Comparison of ENCODE assay signal across 8 cellular contexts in genomic region chr19:18636969-18637629, GRCh38. TPM values are rescaled to one million over a fixed set of nuclear protein-coding genes. Genes with fewer than 3 reads are reported as not detected.
A peak's percentile ranks its signal among the peaks of the same experiment; 100 is the strongest.
DNase-seq lines count a peak whose midpoint lies in the region; ATAC-seq and TF ChIP-seq lines count a peak whose summit lies in the region.

TSS of gene KLHL26 (plus strand) at chr19:18637028. CDS start at chr19:18637055, 27 bp downstream.

- no peaks in the 10 kb centered on the region for H3K27me3 Mint-ChIP-seq in activated CD4-positive, alpha-beta T cell treated with anti-CD3 and anti-CD28 coated beads for 36 hours
- peaks cover 5% of the 10 kb centered on the region for H3K27me3 Mint-ChIP-seq in activated T-helper 2 cell treated with anti-CD3 and anti-CD28 coated beads, Interferon-gamma antibody, Interleukin-2, Interleukin-4, amounts not matched to agents 10 μg/mL and 5 μg/mL and 100 μg/mL, durations not matched to agents 14 hours and 24 hours and 36 hours (ENCODE audit: low read depth)

- H3K4me1 ChIP-seq in foreskin keratinocyte = no peaks in the 10 kb centered on the region

- intact Hi-C loops in activated CD4-positive, alpha-beta T cell treated with anti-CD3 and anti-CD28 coated beads for 36 hours (cut with DNase I, micrococcal nuclease) = loop anchor here (1.0 to 5.0 kb wide), 24 partner anchors 42 to 770 kb away; partner anchors contain the start of genes COPE (in 2 of the 2), CRTC1 (in 2 of the 2), DDX49 (in 2 of the 2) and ELL (in 2 of the 2)
- intact Hi-C loops in activated T-helper 2 cell treated with anti-CD3 and anti-CD28 coated beads, Interferon-gamma antibody, Interleukin-2, Interleukin-4, amounts not matched to agents 10 μg/mL and 5 μg/mL and 100 μg/mL, durations not matched to agents 14 hours and 24 hours and 36 hours (cut with micrococcal nuclease) = loop anchor here (1.0 to 5.0 kb wide), 4 partner anchors 115 to 295 kb away; partner anchors contain the start of genes COPE, DDX49, ELL and UPF1

- H3K4me3 Mint-ChIP-seq in activated CD4-positive, alpha-beta T cell treated with anti-CD3 and anti-CD28 coated beads for 36 hours = peak within 1 kb of the TSS; percentile 84
- peak within 1 kb of the TSS; percentile 85 for H3K4me3 Mint-ChIP-seq in activated T-helper 2 cell treated with anti-CD3 and anti-CD28 coated beads, Interferon-gamma antibody, Interleukin-2, Interleukin-4, amounts not matched to agents 10 μg/mL and 5 μg/mL and 100 μg/mL, durations not matched to agents 14 hours and 24 hours and 36 hours (ENCODE audit: low read depth)

- H3K27ac Mint-ChIP-seq in activated CD4-positive, alpha-beta T cell treated with anti-CD3 and anti-CD28 coated beads for 36 hours = peak within 1 kb of the TSS; percentile 84
- H3K27ac Mint-ChIP-seq in activated T-helper 2 cell treated with anti-CD3 and anti-CD28 coated beads, Interferon-gamma antibody, Interleukin-2, Interleukin-4, amounts not matched to agents 10 μg/mL and 5 μg/mL and 100 μg/mL, durations not matched to agents 14 hours and 24 hours and 36 hours = peak within 1 kb of the TSS; percentile 87

- H3K27me3 ChIP-seq in layer of hippocampus (ENCODE audit: control insufficient read depth, insufficient read depth, low read length) (no peaks in the 10 kb centered on the region), foreskin keratinocyte (no peaks in the 10 kb centered on the region)

- CTCF ChIA-PET in activated CD4-positive, alpha-beta T cell treated with anti-CD3 and anti-CD28 coated beads for 36 hours (lab: Charles Lee) = no interaction called here

- H3K36me3 Mint-ChIP-seq in activated CD4-positive, alpha-beta T cell treated with anti-CD3 and anti-CD28 coated beads for 36 hours (ENCODE audit: low read depth) = no peaks in the 10 kb centered on the region
- peaks cover 3% of the 10 kb centered on the region for H3K36me3 Mint-ChIP-seq in activated T-helper 2 cell treated with anti-CD3 and anti-CD28 coated beads, Interferon-gamma antibody, Interleukin-2, Interleukin-4, amounts not matched to agents 10 μg/mL and 5 μg/mL and 100 μg/mL, durations not matched to agents 14 hours and 24 hours and 36 hours (ENCODE audit: low read depth)

- POLR2A ChIA-PET in activated CD4-positive, alpha-beta T cell treated with anti-CD3 and anti-CD28 coated beads for 36 hours (lab: Charles Lee) = no interaction called here

- no peak for TF ChIP-seq CTCF in foreskin keratinocyte (conservative IDR thresholded peaks at IDR 0.05)

- peaks cover 24% of the 10 kb centered on the region for H3K4me1 Mint-ChIP-seq in activated CD4-positive, alpha-beta T cell treated with anti-CD3 and anti-CD28 coated beads for 36 hours
- H3K4me1 Mint-ChIP-seq in activated T-helper 2 cell treated with anti-CD3 and anti-CD28 coated beads, Interferon-gamma antibody, Interleukin-2, Interleukin-4, amounts not matched to agents 10 μg/mL and 5 μg/mL and 100 μg/mL, durations not matched to agents 14 hours and 24 hours and 36 hours (ENCODE audit: low read depth) = peaks cover 20% of the 10 kb centered on the region

- H3K9me3 Mint-ChIP-seq in activated CD4-positive, alpha-beta T cell treated with anti-CD3 and anti-CD28 coated beads for 36 hours (ENCODE audit: low read depth) = no peaks in the 10 kb centered on the region
- H3K9me3 Mint-ChIP-seq in activated T-helper 2 cell treated with anti-CD3 and anti-CD28 coated beads, Interferon-gamma antibody, Interleukin-2, Interleukin-4, amounts not matched to agents 10 μg/mL and 5 μg/mL and 100 μg/mL, durations not matched to agents 14 hours and 24 hours and 36 hours = no peaks in the 10 kb centered on the region

- no peak for DNase-seq in activated CD4-positive, alpha-beta T cell treated with anti-CD3 and anti-CD28 coated beads for 36 hours
- no peak for DNase-seq in activated CD4-positive, alpha-beta T cell treated with anti-CD3 and anti-CD28 coated beads, Interleukin-2, amount 50 U/mL, for 48 hours
- DNase-seq in activated T-helper 2 cell treated with anti-CD3 and anti-CD28 coated beads, Interferon-gamma antibody, Interleukin-2, Interleukin-4, amounts not matched to agents 10 μg/mL and 5 μg/mL and 100 μg/mL, durations not matched to agents 14 hours and 24 hours and 36 hours (ENCODE audit: low spot score) = no peak
- no peak for DNase-seq in SW 1271 (lab: John Stamatoyannopoulos, UW)
- DNase-seq in foreskin keratinocyte = no peak

- ATAC-seq in activated CD4-positive, alpha-beta T cell treated with anti-CD3 and anti-CD28 coated beads for 36 hours = no peak
- no peak for ATAC-seq in foreskin keratinocyte
- no peak for ATAC-seq in HG02840 (IDR thresholded peaks at IDR 0.05; ENCODE audit: low FRiP score, unreplicated experiment)

- H3K27ac ChIP-seq in layer of hippocampus (ENCODE audit: low read depth, low read length) (peak within 1 kb of the TSS; percentile 83), temporal lobe (ENCODE audit: low read depth, low read length) (peak within 1 kb of the TSS; percentile 77), foreskin keratinocyte (no peak within 1 kb of the TSS)

RNA-seq across cellular contexts. Expression of gene KLHL26, which starts in this region (rescaled TPM):
- 10 to 100 TPM in 1 of 2 experiments, 1 to 10 TPM in 1; 9.9 to 11.9 TPM for total RNA-seq in activated CD4-positive, alpha-beta T cell treated with anti-CD3 and anti-CD28 coated beads for 36 hours
- total RNA-seq in activated T-helper 2 cell treated with anti-CD3 and anti-CD28 coated beads, Interferon-gamma antibody, Interleukin-2, Interleukin-4, amounts not matched to agents 10 μg/mL and 5 μg/mL and 100 μg/mL, durations not matched to agents 14 hours and 24 hours and 36 hours = 11.6 and 11.7 TPM in 2 replicates
- total RNA-seq in temporal lobe (8.6 TPM), foreskin keratinocyte (2.4 and 2.8 TPM in 2 replicates)
- polyA plus RNA-seq in foreskin keratinocyte = 1.5 and 1.8 TPM in 2 replicates
